In the genomic region with DNA sequence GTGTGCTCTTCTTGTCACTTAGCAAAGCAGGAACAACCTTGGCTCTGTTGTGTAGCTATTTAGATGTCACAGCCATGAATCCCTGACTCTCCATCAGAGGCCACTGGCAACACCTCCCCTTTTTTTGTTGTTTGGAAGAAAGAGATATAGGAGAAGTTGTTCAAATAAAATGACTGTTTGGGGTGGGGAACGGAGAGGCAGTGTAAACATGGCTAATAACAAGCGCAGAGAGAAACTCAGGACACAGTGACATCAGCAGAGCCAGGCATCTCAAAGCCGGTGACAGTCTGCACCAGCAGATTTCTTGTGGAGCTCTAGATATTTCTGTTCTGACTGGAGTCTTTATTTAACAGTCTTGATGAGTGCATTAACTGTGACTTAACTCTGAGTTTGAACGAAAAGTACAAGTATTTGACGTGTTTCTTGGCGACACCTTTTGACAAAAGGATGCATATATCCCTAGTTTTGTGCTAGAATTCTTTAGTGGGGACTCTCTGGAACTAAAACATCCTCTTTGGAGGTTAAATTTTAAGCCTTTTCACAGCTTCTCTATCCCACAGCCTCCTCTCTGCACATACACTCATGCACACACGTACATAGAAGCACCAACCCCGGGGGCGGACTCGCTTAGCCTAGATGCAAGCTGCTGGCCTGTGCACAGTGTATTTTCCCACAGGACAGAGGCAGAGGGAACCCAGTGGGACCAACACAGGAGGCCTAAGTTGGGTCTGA, we compare ENCODE assay signal across 14 cellular contexts. TPM values are rescaled to one million over a fixed set of nuclear protein-coding genes. Genes with fewer than 3 reads are reported as not detected.
DNase-seq lines count a peak whose midpoint lies in the region; ATAC-seq and TF ChIP-seq lines count a peak whose summit lies in the region.
"Had no signal": no experiment of that assay in that cellular context is flagged by ENCODE, and none has a peak within 500 bp of the region (broad histone marks: within the 10 kb centered on the region; RNA-seq: fewer than 3 reads in every experiment).

No MANE protein-coding gene starts in this region.

- peak; percentile 30 for ATAC-seq in CD8-positive, alpha-beta T cell
- ATAC-seq in HG02678 (IDR thresholded peaks at IDR 0.05; ENCODE audit: unreplicated experiment): no peak
- ATAC-seq in GM19035 (IDR thresholded peaks at IDR 0.05; ENCODE audit: unreplicated experiment): no peak
- no peak for ATAC-seq in HG02885 (IDR thresholded peaks at IDR 0.05; ENCODE audit: poor library complexity, unreplicated experiment)

- no peak overlapping the region for H3K4me3 Mint-ChIP-seq in CD8-positive, alpha-beta T cell
- H3K4me3 Mint-ChIP-seq: B cell had no signal

- H3K4me1 Mint-ChIP-seq in CD8-positive, alpha-beta T cell (ENCODE audit: low read depth): peaks cover 39% of the 10 kb centered on the region

- TF ChIP-seq CTCF in CD8-positive, alpha-beta T cell (IDR thresholded peaks at IDR 0.05): no peak
- no peak for TF ChIP-seq CTCF in OCI-LY3 (IDR thresholded peaks at IDR 0.05; ENCODE audit: low read depth, low read length)
- no peak for TF ChIP-seq CTCF in esophagus squamous epithelium (IDR thresholded peaks at IDR 0.05)

- H3K9me3 Mint-ChIP-seq in CD8-positive, alpha-beta T cell: no peaks in the 10 kb centered on the region

- no peak overlapping the region for H3K9ac ChIP-seq in OCI-LY3 (ENCODE audit: low read length)

- no peak for TF ChIP-seq POLR2A in esophagus squamous epithelium (IDR thresholded peaks at IDR 0.05)

- no peaks in the 10 kb centered on the region for H3K36me3 ChIP-seq in CD8-positive, alpha-beta T cell (ENCODE audit: insufficient read depth, low read length)
- no peaks in the 10 kb centered on the region for H3K36me3 ChIP-seq in OCI-LY3 (replicated peaks; ENCODE audit: low read depth, low read length)
- no peaks in the 10 kb centered on the region for H3K36me3 ChIP-seq in esophagus squamous epithelium
- H3K36me3 ChIP-seq: ovary had no signal

- no peak overlapping the region for H3K4me3 ChIP-seq in CD8-positive, alpha-beta T cell (ENCODE audit: low read depth, low read length)
- peak overlapping the region; percentile 50 for H3K4me3 ChIP-seq in OCI-LY3 (ENCODE audit: low read length)
- no peak overlapping the region for H3K4me3 ChIP-seq in esophagus squamous epithelium
- H3K4me3 ChIP-seq: ovary had no signal

- POLR2A ChIA-PET in CD8-positive, alpha-beta T cell (lab: Charles Lee): interaction anchor here (0.6 to 0.7 kb wide), 3 partner anchors 15 to 587 kb away, joined by 3 read pairs; no protein-coding TSS in a partner anchor

- H2AFZ ChIP-seq in OCI-LY3 (ENCODE audit: low read depth, low read length): 0 out of 2 replicates have a peak overlapping the region, but pooled peaks have one; percentile 34

- no peaks in the 10 kb centered on the region for H3K27me3 ChIP-seq in CD8-positive, alpha-beta T cell (ENCODE audit: insufficient read depth, low read length)
- H3K27me3 ChIP-seq in OCI-LY3 (ENCODE audit: low read depth, low read length) (no peaks in the 10 kb centered on the region), esophagus squamous epithelium (no peaks in the 10 kb centered on the region)
- H3K27me3 ChIP-seq: ovary had no signal

- no peaks in the 10 kb centered on the region for H3K27me3 Mint-ChIP-seq in CD8-positive, alpha-beta T cell (ENCODE audit: low read depth)

- H3K79me2 ChIP-seq in OCI-LY3 (ENCODE audit: low read length): no peaks in the 10 kb centered on the region

- peak overlapping the region; percentile 74 for H3K4me2 ChIP-seq in OCI-LY3 (ENCODE audit: low read length)

- no peaks in the 10 kb centered on the region for H3K9me3 ChIP-seq in CD8-positive, alpha-beta T cell (ENCODE audit: low read length)
- H3K9me3 ChIP-seq in OCI-LY3 (ENCODE audit: insufficient read depth, low read length) (no peaks in the 10 kb centered on the region), esophagus squamous epithelium (no peaks in the 10 kb centered on the region)
- H3K9me3 ChIP-seq: ovary had no signal

- intact Hi-C loops in CD8-positive, alpha-beta T cell (cut with DNase I, micrococcal nuclease): no loop called here
- intact Hi-C loops in esophagus squamous epithelium (cut with DNase I): no loop called here

- peak overlapping the region; percentile 45 for H3K27ac Mint-ChIP-seq in CD8-positive, alpha-beta T cell
- H3K27ac Mint-ChIP-seq: B cell had no signal

- H3K36me3 Mint-ChIP-seq in CD8-positive, alpha-beta T cell: no peaks in the 10 kb centered on the region

- H3K4me1 ChIP-seq in CD8-positive, alpha-beta T cell (ENCODE audit: insufficient read depth, low read length): peaks cover 15% of the 10 kb centered on the region
- H3K4me1 ChIP-seq in OCI-LY3 (ENCODE audit: low read length): peaks cover 25% of the 10 kb centered on the region
- peaks cover 0 to 27% (median 9%) of the 10 kb centered on the region in 3 donors for H3K4me1 ChIP-seq in esophagus squamous epithelium

- peak in 1 of 7 experiments; percentile 22 for DNase-seq in CD8-positive, alpha-beta T cell
- no peak for DNase-seq in esophagus squamous epithelium (lab: John Stamatoyannopoulos, UW)
- DNase-seq in occipital lobe (lab: John Stamatoyannopoulos, UW): peak; percentile 20
- DNase-seq in EL: no peak
- DNase-seq: glutamatergic neuron, left ventricle myocardium superior, NCI-H526, SIG-M5 had no signal

- H4K20me1 ChIP-seq in OCI-LY3 (ENCODE audit: insufficient read depth, low read length): no peaks in the 10 kb centered on the region

- WGBS in esophagus squamous epithelium, 2 donors: 77 to 81% methylated on average over 10 of the region's 10 CpGs

- CTCF ChIA-PET in CD8-positive, alpha-beta T cell (lab: Charles Lee): interaction anchor here (0.9 kb wide), 1 partner anchor 31 kb away, joined by 3 read pairs; no protein-coding TSS in a partner anchor

- H3K27ac ChIP-seq in CD8-positive, alpha-beta T cell (ENCODE audit: low read depth, low read length): no peak overlapping the region
- H3K27ac ChIP-seq in OCI-LY3 (ENCODE audit: low read length) (no peak overlapping the region), esophagus squamous epithelium (peak overlapping the region in 3 of 4 donors; percentile 11 to 51 (median 40))
- H3K27ac ChIP-seq: ovary had no signal

RNA-seq across cellular contexts. Expression of a gene that starts 53.8 kb away (rescaled TPM):
- total RNA-seq in CD8-positive, alpha-beta T cell: 10 to 100 TPM; 18.8 to 19.9 TPM
- 10 to 100 TPM in 1 of 4 donors, 1 to 10 TPM in 3; 3.5 to 12.0 (median 6.7) TPM for total RNA-seq in esophagus squamous epithelium
- 5.3 TPM for total RNA-seq in occipital lobe

RNA-seq across cellular contexts. Expression of a gene that starts 53.9 kb away (rescaled TPM):
- total RNA-seq in CD8-positive, alpha-beta T cell: 10 to 100 TPM; 10.5 to 11.6 TPM
- 10 to 100 TPM; 17.6 to 27.9 (median 22.3) TPM for total RNA-seq in esophagus squamous epithelium
- total RNA-seq in occipital lobe: 34.8 TPM

Comparison
In these comparisons a context has a peak if more than half of its experiments do, and no peak if none do; other contexts are left out.
1. H3K27ac ChIP-seq: peak in esophagus squamous epithelium (3 of 4); none in CD8-positive, alpha-beta T cell (single experiment) and OCI-LY3 (single experiment).